In the genomic region with DNA sequence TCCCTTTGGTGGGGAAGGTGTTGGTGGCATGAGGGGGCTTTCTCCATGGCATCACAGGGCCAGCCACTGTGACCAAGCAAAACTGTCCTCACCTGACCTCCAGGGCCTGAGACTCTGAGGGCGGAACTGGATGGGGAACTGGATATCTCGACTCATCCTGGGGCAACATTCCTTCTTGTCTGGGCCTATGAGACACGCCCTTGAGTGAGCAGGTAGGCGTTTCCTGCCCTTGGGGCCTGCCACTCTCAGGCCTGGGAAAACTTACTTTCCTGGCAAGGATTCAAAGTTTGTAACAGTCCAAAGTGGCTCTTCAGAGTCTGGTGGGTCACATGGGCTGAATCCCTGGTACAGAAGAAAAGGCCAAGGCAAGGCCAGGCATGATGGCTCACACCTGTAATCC, we compare ENCODE assay signal across 1 cellular context.
TF ChIP-seq lines count a peak whose summit lies in the region.

No MANE protein-coding gene starts in this region.

TF ChIP-seq in SK-N-SH, 30 proteins besides CTCF, POLR2A, EP300 and RAD21 (continued from another document):
- no peak for TF ChIP-seq ZBTB33 (IDR thresholded peaks at IDR 0.05; ENCODE audit: borderline replicate concordance, low read depth)
- no peak for TF ChIP-seq NRF1 (IDR thresholded peaks at IDR 0.05; ENCODE audit: low read depth, low read length)
- TF ChIP-seq RCOR1 (IDR thresholded peaks at IDR 0.05; ENCODE audit: low read length): no peak
- TF ChIP-seq, protein P1, sequence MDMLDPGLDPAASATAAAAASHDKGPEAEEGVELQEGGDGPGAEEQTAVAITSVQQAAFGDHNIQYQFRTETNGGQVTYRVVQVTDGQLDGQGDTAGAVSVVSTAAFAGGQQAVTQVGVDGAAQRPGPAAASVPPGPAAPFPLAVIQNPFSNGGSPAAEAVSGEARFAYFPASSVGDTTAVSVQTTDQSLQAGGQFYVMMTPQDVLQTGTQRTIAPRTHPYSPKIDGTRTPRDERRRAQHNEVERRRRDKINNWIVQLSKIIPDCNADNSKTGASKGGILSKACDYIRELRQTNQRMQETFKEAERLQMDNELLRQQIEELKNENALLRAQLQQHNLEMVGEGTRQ (IDR thresholded peaks at IDR 0.05; ENCODE audit: borderline replicate concordance, low read depth, low read length): no peak
- TF ChIP-seq USF1 (IDR thresholded peaks at IDR 0.05; ENCODE audit: borderline replicate concordance, low read depth): peak; percentile 25; the same call in 1 of the 2 replicates
- no peak for TF ChIP-seq FOXM1 (IDR thresholded peaks at IDR 0.05; ENCODE audit: low read depth)
- no peak for TF ChIP-seq NFIC (IDR thresholded peaks at IDR 0.05; ENCODE audit: borderline replicate concordance)
- TF ChIP-seq, protein P2, sequence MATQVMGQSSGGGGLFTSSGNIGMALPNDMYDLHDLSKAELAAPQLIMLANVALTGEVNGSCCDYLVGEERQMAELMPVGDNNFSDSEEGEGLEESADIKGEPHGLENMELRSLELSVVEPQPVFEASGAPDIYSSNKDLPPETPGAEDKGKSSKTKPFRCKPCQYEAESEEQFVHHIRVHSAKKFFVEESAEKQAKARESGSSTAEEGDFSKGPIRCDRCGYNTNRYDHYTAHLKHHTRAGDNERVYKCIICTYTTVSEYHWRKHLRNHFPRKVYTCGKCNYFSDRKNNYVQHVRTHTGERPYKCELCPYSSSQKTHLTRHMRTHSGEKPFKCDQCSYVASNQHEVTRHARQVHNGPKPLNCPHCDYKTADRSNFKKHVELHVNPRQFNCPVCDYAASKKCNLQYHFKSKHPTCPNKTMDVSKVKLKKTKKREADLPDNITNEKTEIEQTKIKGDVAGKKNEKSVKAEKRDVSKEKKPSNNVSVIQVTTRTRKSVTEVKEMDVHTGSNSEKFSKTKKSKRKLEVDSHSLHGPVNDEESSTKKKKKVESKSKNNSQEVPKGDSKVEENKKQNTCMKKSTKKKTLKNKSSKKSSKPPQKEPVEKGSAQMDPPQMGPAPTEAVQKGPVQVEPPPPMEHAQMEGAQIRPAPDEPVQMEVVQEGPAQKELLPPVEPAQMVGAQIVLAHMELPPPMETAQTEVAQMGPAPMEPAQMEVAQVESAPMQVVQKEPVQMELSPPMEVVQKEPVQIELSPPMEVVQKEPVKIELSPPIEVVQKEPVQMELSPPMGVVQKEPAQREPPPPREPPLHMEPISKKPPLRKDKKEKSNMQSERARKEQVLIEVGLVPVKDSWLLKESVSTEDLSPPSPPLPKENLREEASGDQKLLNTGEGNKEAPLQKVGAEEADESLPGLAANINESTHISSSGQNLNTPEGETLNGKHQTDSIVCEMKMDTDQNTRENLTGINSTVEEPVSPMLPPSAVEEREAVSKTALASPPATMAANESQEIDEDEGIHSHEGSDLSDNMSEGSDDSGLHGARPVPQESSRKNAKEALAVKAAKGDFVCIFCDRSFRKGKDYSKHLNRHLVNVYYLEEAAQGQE (IDR thresholded peaks at IDR 0.05; ENCODE audit: low read depth, low read length): no peak
